Comparison of ENCODE assay signal across 2 cellular contexts in the genomic region with DNA sequence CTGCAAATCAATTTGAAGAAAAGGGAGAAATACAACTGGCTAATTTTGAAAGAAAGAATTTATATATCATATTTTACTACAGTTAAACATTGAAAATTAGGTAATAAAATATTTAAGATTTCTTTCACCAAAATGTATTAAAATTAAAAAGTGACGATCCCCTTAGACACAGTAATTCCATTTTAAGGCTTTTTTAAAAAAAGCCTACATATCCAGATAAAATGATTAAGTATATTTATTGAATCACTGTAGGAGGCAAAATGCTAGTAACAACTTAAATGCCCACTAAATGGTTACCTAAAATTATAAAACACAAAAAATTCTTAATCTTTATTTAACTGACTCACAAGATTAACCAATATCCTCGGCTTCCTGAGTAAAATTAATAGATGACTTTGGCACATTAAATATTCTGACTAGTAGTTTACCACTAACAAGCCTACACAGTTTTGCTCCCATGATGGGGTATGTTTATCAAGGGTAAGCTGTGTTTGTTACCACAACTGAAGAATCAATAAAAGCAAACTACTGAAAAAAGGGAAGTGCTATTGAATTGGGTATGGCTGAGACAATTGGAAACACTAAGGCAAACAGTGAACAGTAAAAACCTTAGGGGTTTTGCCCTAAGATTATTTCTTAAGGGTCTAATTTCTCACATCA.
TF ChIP-seq lines count a peak whose summit lies in the region.

No MANE protein-coding gene starts in this region.

TF ChIP-seq in liver, 16 proteins besides CTCF, POLR2A, EP300 and RAD21:
- TF ChIP-seq SP1 (IDR thresholded peaks at IDR 0.05) (no peak), HNF4A (conservative IDR thresholded peaks at IDR 0.05) (no peak), EGR1 (IDR thresholded peaks at IDR 0.05; ENCODE audit: low read depth in 2 of 2) (no peak), REST (IDR thresholded peaks at IDR 0.05) (no peak), YY1 (IDR thresholded peaks at IDR 0.05) (no peak), FOXA2 (IDR thresholded peaks at IDR 0.05) (no peak), RXRA (IDR thresholded peaks at IDR 0.05) (no peak), MAX (IDR thresholded peaks at IDR 0.05) (no peak), JUND (IDR thresholded peaks at IDR 0.05) (no peak), HNF4G (IDR thresholded peaks at IDR 0.05) (no peak), NR2F2 (IDR thresholded peaks at IDR 0.05) (no peak), GABPA (IDR thresholded peaks at IDR 0.05 in 1 of 2, conservative IDR thresholded peaks at IDR 0.05 in 1 of 2) (no peak), TAF1 (conservative IDR thresholded peaks at IDR 0.05) (no peak), FOXA1 (IDR thresholded peaks at IDR 0.05) (no peak)
- TF ChIP-seq, protein P1, sequence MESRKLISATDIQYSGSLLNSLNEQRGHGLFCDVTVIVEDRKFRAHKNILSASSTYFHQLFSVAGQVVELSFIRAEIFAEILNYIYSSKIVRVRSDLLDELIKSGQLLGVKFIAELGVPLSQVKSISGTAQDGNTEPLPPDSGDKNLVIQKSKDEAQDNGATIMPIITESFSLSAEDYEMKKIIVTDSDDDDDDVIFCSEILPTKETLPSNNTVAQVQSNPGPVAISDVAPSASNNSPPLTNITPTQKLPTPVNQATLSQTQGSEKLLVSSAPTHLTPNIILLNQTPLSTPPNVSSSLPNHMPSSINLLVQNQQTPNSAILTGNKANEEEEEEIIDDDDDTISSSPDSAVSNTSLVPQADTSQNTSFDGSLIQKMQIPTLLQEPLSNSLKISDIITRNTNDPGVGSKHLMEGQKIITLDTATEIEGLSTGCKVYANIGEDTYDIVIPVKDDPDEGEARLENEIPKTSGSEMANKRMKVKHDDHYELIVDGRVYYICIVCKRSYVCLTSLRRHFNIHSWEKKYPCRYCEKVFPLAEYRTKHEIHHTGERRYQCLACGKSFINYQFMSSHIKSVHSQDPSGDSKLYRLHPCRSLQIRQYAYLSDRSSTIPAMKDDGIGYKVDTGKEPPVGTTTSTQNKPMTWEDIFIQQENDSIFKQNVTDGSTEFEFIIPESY (IDR thresholded peaks at IDR 0.05), result no peak
- TF ChIP-seq, protein P2, sequence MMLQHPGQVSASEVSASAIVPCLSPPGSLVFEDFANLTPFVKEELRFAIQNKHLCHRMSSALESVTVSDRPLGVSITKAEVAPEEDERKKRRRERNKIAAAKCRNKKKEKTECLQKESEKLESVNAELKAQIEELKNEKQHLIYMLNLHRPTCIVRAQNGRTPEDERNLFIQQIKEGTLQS (IDR thresholded peaks at IDR 0.05), result no peak

TF ChIP-seq in HepG2, 621 proteins besides CTCF, POLR2A, EP300 and RAD21:
- TF ChIP-seq ZNF558 (CRISPR knock-in tag; IDR thresholded peaks at IDR 0.05; ENCODE audit: borderline replicate concordance) (no peak), ZNF362 (CRISPR knock-in tag; IDR thresholded peaks at IDR 0.05; ENCODE audit: borderline replicate concordance) (no peak), HDAC2 (CRISPR knock-in tag; IDR thresholded peaks at IDR 0.05) (no peak), MTF1 (CRISPR knock-in tag; IDR thresholded peaks at IDR 0.05) (no peak), NCOR1 (IDR thresholded peaks at IDR 0.05; ENCODE audit: borderline replicate concordance, low read length) (no peak), PHF20 (CRISPR knock-in tag; IDR thresholded peaks at IDR 0.05) (no peak), ZIK1 (CRISPR knock-in tag; IDR thresholded peaks at IDR 0.05; ENCODE audit: borderline replicate concordance, low read depth) (no peak), SIX1 (CRISPR knock-in tag; IDR thresholded peaks at IDR 0.05; ENCODE audit: borderline replicate concordance) (no peak), YY1 (IDR thresholded peaks at IDR 0.05; ENCODE audit: insufficient read depth, insufficient replicate concordance, low read depth, low read length) (no peak), RERE (CRISPR knock-in tag; IDR thresholded peaks at IDR 0.05; ENCODE audit: low read depth) (no peak), ZNF274 (CRISPR knock-in tag; IDR thresholded peaks at IDR 0.05) (no peak), ZNF496 (CRISPR knock-in tag; IDR thresholded peaks at IDR 0.05; ENCODE audit: insufficient replicate concordance) (no peak), ZBTB10 (CRISPR knock-in tag; IDR thresholded peaks at IDR 0.05; ENCODE audit: borderline replicate concordance) (no peak), ZNF737 (CRISPR knock-in tag; IDR thresholded peaks at IDR 0.05; ENCODE audit: borderline replicate concordance) (no peak)
- TF ChIP-seq, protein P3, sequence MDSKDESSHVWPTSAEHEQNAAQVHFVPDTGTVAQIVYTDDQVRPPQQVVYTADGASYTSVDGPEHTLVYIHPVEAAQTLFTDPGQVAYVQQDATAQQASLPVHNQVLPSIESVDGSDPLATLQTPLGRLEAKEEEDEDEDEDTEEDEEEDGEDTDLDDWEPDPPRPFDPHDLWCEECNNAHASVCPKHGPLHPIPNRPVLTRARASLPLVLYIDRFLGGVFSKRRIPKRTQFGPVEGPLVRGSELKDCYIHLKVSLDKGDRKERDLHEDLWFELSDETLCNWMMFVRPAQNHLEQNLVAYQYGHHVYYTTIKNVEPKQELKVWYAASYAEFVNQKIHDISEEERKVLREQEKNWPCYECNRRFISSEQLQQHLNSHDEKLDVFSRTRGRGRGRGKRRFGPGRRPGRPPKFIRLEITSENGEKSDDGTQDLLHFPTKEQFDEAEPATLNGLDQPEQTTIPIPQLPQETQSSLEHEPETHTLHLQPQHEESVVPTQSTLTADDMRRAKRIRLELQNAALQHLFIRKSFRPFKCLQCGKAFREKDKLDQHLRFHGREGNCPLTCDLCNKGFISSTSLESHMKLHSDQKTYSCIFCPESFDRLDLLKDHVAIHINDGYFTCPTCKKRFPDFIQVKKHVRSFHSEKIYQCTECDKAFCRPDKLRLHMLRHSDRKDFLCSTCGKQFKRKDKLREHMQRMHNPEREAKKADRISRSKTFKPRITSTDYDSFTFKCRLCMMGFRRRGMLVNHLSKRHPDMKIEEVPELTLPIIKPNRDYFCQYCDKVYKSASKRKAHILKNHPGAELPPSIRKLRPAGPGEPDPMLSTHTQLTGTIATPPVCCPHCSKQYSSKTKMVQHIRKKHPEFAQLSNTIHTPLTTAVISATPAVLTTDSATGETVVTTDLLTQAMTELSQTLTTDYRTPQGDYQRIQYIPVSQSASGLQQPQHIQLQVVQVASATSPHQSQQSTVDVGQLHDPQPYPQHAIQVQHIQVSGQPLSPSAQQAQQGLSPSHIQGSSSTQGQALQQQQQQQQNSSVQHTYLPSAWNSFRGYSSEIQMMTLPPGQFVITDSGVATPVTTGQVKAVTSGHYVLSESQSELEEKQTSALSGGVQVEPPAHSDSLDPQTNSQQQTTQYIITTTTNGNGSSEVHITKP (CRISPR knock-in tag; IDR thresholded peaks at IDR 0.05; ENCODE audit: low read depth), result no peak
TF ChIP-seq in HepG2: peak in this region for 0.
